9 cellular contexts compared by ENCODE assay signal in the genomic region with DNA sequence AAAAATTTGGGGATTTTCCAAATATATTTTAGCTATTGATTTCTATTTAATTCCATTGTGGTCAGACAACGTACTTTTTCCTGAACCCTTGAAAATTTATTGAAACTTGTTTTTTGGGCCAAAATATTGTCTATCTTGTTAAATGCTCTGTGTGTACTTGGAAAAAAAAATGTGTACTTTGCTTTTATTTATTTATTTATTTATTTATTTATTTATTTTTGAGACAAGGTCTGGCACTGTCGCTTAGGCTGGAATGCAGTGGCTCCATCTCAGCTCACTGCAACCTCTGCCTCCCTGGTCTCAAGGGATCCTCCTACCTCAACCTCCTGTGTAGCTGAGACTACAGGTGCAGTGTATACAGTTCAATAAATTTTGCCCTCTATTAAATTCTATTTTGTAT.
"Had no signal": no experiment of that assay in that cellular context is flagged by ENCODE, and none has a peak within 500 bp of the region (broad histone marks: within the 10 kb centered on the region; RNA-seq: fewer than 3 reads in every experiment).

No MANE protein-coding gene starts in this region.

- ATAC-seq: HepG2, K562 had no signal

- H3K4me2 ChIP-seq: KMS-11 had no signal

- DNase-seq: IMR-90, Karpas-422, KBM-7, KG1 had no signal

- H3K27ac ChIP-seq: HL-60, KMS-11 had no signal

- H3K4me3 ChIP-seq: K562 had no signal

- FAIRE-seq: HepG2, HTR-8/SVneo, K562 had no signal
